In genomic region chr15:81152799-81153198, GRCh38 we compare ENCODE assay signal across 22 cellular contexts. TPM values are rescaled to one million over a fixed set of nuclear protein-coding genes. Genes with fewer than 3 reads are reported as not detected.
DNase-seq lines count a peak whose midpoint lies in the region; ATAC-seq, FAIRE-seq and TF ChIP-seq lines count a peak whose summit lies in the region.
"Had no signal": no experiment of that assay in that cellular context is flagged by ENCODE, and none has a peak within 500 bp of the region (broad histone marks: within the 10 kb centered on the region; RNA-seq: fewer than 3 reads in every experiment).

No MANE protein-coding gene starts in this region.

- WGBS in esophagus muscularis mucosa, result 82% methylated on average over 4 of the region's 4 CpGs

- H3K27ac ChIP-seq in RWPE1 (no peak overlapping the region), esophagus muscularis mucosa (replicated peaks in 1 of 4) (no peak overlapping the region), gastrocnemius medialis (no peak overlapping the region)
- H3K27ac ChIP-seq: PC-9 had no signal

- POLR2A ChIA-PET in RWPE1 (lab: Yijun Ruan, JAX; ENCODE audit: low non-redundant PET), result no interaction called here

- TF ChIP-seq EP300 in esophagus muscularis mucosa (IDR thresholded peaks at IDR 0.05), result no peak

- in situ Hi-C loops in ACHN (cut with HindIII; ENCODE audit: low pct_ligation_motif_present, low pct_unique_long_range_greater_than_20kb, low sequenced_read_pairs), result no loop called here
- in situ Hi-C loops in gastrocnemius medialis (cut with MboI; ENCODE audit: low sequenced_read_pairs in 4 of 4), result no loop called here

- FAIRE-seq in urothelium cell line (lab: Jason Lieb, UNC), result no peak
- FAIRE-seq: GM12878 had no signal

- no peak for TF ChIP-seq POLR2A in esophagus muscularis mucosa (IDR thresholded peaks at IDR 0.05; ENCODE audit: low read depth)
- no peak for TF ChIP-seq POLR2A in gastrocnemius medialis (IDR thresholded peaks at IDR 0.05)

- TF ChIP-seq CTCF in RWPE1 (conservative IDR thresholded peaks at IDR 0.05; ENCODE audit: low read depth) (no peak), esophagus muscularis mucosa (IDR thresholded peaks at IDR 0.05) (no peak), gastrocnemius medialis (IDR thresholded peaks at IDR 0.05 in 4 of 5, conservative IDR thresholded peaks at IDR 0.05 in 1 of 5) (no peak)

- H3K4me3 ChIP-seq in esophagus muscularis mucosa (no peak overlapping the region), gastrocnemius medialis (no peak overlapping the region)
- H3K4me3 ChIP-seq: GM12878, GM23338, PC-9 had no signal

- no peak for ATAC-seq in HG03520 (IDR thresholded peaks at IDR 0.05; ENCODE audit: unreplicated experiment)
- ATAC-seq in gastrocnemius medialis, result no peak
- ATAC-seq: GM23338 had no signal

- H3K36me3 ChIP-seq in esophagus muscularis mucosa (no peaks in the 10 kb centered on the region), gastrocnemius medialis (no peaks in the 10 kb centered on the region)
- H3K36me3 ChIP-seq: BE2C had no signal

- H3K27me3 ChIP-seq in esophagus muscularis mucosa, result peaks cover 0 to 9% (median 0%) of the 10 kb centered on the region in 4 donors
- no peaks in the 10 kb centered on the region for H3K27me3 ChIP-seq in gastrocnemius medialis
- H3K27me3 ChIP-seq: BE2C had no signal

- H3K4me1 ChIP-seq in esophagus muscularis mucosa (peaks cover 0 to 11% (median 6%) of the 10 kb centered on the region in 4 donors), gastrocnemius medialis (no peaks in the 10 kb centered on the region)
- H3K4me1 ChIP-seq: BE2C had no signal

- DNase-seq in ACHN (peak; percentile 35), GM03348 (ENCODE audit: low spot score) (peak; percentile 34), RWPE1 (ENCODE audit: low spot score) (peak; percentile 17), esophagus muscularis mucosa (ENCODE audit: extremely low spot score) (peak; percentile 57), NCI-H2196 (lab: John Stamatoyannopoulos, UW; ENCODE audit: unreplicated experiment) (no peak), gastrocnemius medialis (no peak), urothelium cell line (ENCODE audit: low spot score) (no peak)
- DNase-seq: 8988T, BE2C, EL, HCEC 1CT, NCI-H1092 treated with DMSO at 0.1 percent for 48 hours, NCI-H1436 treated with DMSO at 0.1 percent for 48 hours, NCI-H1930, NCI-H2227 treated with DMSO at 0.1 percent for 48 hours, NCI-H510A, NCI-H748 treated with DMSO at 0.1 percent for 48 hours, PC-9 had no signal

- CTCF ChIA-PET in RWPE1 (lab: Yijun Ruan, JAX), result interaction anchor here (0.5 to 1.7 kb wide), 5 partner anchors 22 to 1041 kb away, joined by 3 to 11 read pairs (median 4); no protein-coding TSS in a partner anchor

- H3K9me3 ChIP-seq in esophagus muscularis mucosa (no peaks in the 10 kb centered on the region), gastrocnemius medialis (no peaks in the 10 kb centered on the region)
- H3K9me3 ChIP-seq: BE2C had no signal

- intact Hi-C loops in esophagus muscularis mucosa (cut with DNase I), result no loop called here
- intact Hi-C loops in gastrocnemius medialis (cut with DNase I; ENCODE audit: low total_unique reads), result loop anchor here (5.0 kb wide), 1 partner anchor 45 kb away; no protein-coding TSS in a partner anchor

RNA-seq across cellular contexts. Expression of gene CFAP161, which starts 18.7 kb away (rescaled TPM):
- total RNA-seq in esophagus muscularis mucosa, result under 1 TPM in 2 of 4 donors, not detected in 2; 0.66 to 0.71 TPM
- total RNA-seq in gastrocnemius medialis, result not detected
- total RNA-seq: GM23338 had no signal

RNA-seq across cellular contexts. Expression of gene IL16, which starts 43.9 kb away (rescaled TPM):
- 10 to 100 TPM; 13.5 to 34.9 (median 19.8) TPM for total RNA-seq in esophagus muscularis mucosa
- total RNA-seq in gastrocnemius medialis, result 1 to 10 TPM; 3.3 to 4.5 (median 4.3) TPM
- total RNA-seq: GM23338, LHCN-M2 had no signal

Comparison
In these comparisons a context has a peak if more than half of its experiments do, and no peak if none do; other contexts are left out.
1. DNase-seq: peak in ACHN (single experiment), GM03348 (single experiment), RWPE1 (single experiment) and esophagus muscularis mucosa (single experiment); none in NCI-H2196 (single experiment), gastrocnemius medialis (0 of 2) and urothelium cell line (single experiment).